In the genomic region with DNA sequence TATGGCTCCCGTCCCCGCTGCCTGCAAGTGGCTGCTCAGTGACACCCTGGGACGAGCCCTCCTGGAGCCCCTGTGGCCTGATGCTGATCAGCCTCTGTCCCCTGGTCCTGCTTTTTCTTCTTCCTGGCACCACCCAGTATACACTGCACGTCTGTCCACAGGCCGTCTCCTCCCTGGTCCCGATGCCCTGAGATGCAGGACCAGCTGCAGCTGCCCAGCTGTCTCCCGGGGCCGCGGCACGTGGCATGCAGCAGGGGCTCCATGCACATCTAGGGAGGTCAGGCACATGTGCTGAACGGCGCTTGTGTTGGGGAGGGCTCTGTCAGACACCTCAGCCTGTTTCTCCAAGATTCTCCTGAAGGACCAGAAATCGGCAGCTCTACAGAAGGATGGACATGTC, we compare ENCODE assay signal across 29 cellular contexts. TPM values are rescaled to one million over a fixed set of nuclear protein-coding genes. Genes with fewer than 3 reads are reported as not detected.
"Had no signal": no experiment of that assay in that cellular context is flagged by ENCODE, and none has a peak within 500 bp of the region (broad histone marks: within the 10 kb centered on the region; RNA-seq: fewer than 3 reads in every experiment).

No MANE protein-coding gene starts in this region.

- H3K27ac Mint-ChIP-seq: endodermal cell; naive thymus-derived CD8-positive, alpha-beta T cell had no signal

- H3K4me1 Mint-ChIP-seq: endodermal cell had no signal

- H3K4me3 ChIP-seq: coronary artery, heart left ventricle, psoas muscle, skin epidermis had no signal

- H2AFZ ChIP-seq: parathyroid adenoma had no signal

- DNase-seq: effector CD4-positive, alpha-beta T cell; endodermal cell; heart left ventricle; hippocampal formation; left colon; mammary epithelial cell; naive thymus-derived CD8-positive, alpha-beta T cell; occipital lobe; psoas muscle; retina; stimulated activated CD4-positive, alpha-beta T cell treated with anti-CD3 and anti-CD28 coated beads, Interleukin-2, amount 100 ng/mL, for 24 hours; stimulated activated CD4-positive, alpha-beta T cell treated with anti-CD3 and anti-CD28 coated beads, Interleukin-4, amount 100 ng/mL, for 4 hours; stimulated activated naive CD4-positive, alpha-beta T cell treated with Interleukin-2 at 50 U/mL for 16 hours; trophoblast cell had no signal

- H3K36me3 ChIP-seq: heart left ventricle had no signal

- H3K9me3 ChIP-seq: heart left ventricle, psoas muscle had no signal

- H3K27ac ChIP-seq: coronary artery, heart left ventricle, parathyroid adenoma, psoas muscle, skin epidermis had no signal

- H3K9me3 Mint-ChIP-seq: naive thymus-derived CD8-positive, alpha-beta T cell had no signal

- H3K79me2 ChIP-seq: parathyroid adenoma had no signal

- H3K36me3 Mint-ChIP-seq: naive thymus-derived CD8-positive, alpha-beta T cell had no signal

- FAIRE-seq: frontal cortex had no signal

- ATAC-seq: left colon; naive thymus-derived CD8-positive, alpha-beta T cell; psoas muscle; sciatic nerve had no signal

- H3K4me1 ChIP-seq: heart left ventricle, parathyroid adenoma, psoas muscle had no signal

- H3K4me3 Mint-ChIP-seq: endodermal cell; naive thymus-derived CD8-positive, alpha-beta T cell; neural crest cell had no signal

- H3K9ac ChIP-seq: parathyroid adenoma had no signal

RNA-seq across cellular contexts. Expression of a gene that starts 30.2 kb away (rescaled TPM):
- total RNA-seq: chondrocyte, left colon, mammary epithelial cell, mesenteric fat pad, psoas muscle, urinary bladder had no signal
- polyA plus RNA-seq: mammary epithelial cell, psoas muscle had no signal

RNA-seq across cellular contexts. Expression of a gene that starts 41.8 kb away (rescaled TPM):
- total RNA-seq: chondrocyte; dermis microvascular lymphatic vessel endothelial cell; glomerular endothelial cell; heart left ventricle; kidney epithelial cell; lower leg skin; mammary epithelial cell; mesenteric fat pad; mononuclear cell; naive thymus-derived CD8-positive, alpha-beta T cell; psoas muscle; sciatic nerve had no signal
- polyA plus RNA-seq: esophagus, heart left ventricle, mammary epithelial cell had no signal

RNA-seq across cellular contexts. Expression of a gene that starts 52.5 kb away (rescaled TPM):
- total RNA-seq: chondrocyte, glomerular endothelial cell, mammary epithelial cell, neural crest cell had no signal
- polyA plus RNA-seq: mammary epithelial cell had no signal
